In the genomic region with DNA sequence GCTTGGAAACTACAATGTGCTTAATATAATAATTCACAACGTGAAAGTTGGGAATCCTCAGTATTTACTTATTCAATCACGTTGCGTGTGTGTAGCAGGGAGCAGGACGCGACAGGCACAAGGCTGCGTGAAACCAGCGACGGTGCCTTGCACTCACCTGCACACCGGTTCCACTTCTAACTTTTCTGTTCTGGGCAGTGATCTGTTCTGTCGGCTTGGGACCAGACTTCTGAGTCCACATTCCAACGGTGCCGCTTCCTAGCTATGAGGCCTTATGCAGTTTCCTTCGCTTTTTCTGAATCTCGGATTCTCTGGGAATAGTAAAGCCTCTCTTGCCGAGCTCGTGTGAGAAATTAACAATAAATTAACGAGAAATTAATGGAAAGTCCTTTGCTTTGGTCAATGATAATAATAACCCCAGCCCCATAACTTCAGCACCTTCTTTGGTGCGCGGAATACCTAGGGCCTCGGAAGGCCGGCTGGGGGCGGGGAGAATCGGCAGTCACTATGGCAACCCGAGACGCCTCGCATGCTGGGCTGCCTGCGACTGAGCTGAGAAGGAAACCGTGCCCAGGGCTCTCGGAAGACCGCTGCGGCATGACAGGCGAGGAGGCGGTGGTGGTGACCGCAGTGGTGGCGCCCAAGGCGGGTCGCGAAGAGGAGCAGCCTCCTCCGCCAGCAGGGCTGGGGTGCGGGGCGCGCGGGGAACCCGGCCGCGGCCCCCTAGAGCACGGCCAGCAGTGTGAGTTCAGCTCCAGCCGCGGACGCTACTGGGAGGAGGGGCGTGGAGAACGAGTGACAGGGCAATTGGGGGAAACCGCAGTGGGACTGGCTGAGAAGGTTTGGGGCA, we compare ENCODE assay signal across 8 cellular contexts. TPM values are rescaled to one million over a fixed set of nuclear protein-coding genes. Genes with fewer than 3 reads are reported as not detected.
DNase-seq lines count a peak whose midpoint lies in the region; ATAC-seq and TF ChIP-seq lines count a peak whose summit lies in the region.

A gene with protein sequence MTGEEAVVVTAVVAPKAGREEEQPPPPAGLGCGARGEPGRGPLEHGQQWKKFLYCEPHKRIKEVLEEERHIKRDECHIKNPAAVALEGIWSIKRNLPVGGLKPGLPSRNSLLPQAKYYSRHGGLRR (plus strand): TSS at position 530 of the 850 bp plus-strand sequence. CDS start 68 bp downstream, at position 598.

- no peak for TF ChIP-seq CTCF in foreskin keratinocyte (conservative IDR thresholded peaks at IDR 0.05)
- TF ChIP-seq CTCF in nephron (IDR thresholded peaks at IDR 0.05; ENCODE audit: unreplicated experiment in 3 of 3) = no peak

- H3K4me1 Mint-ChIP-seq in nephron = peaks cover 6% of the 10 kb centered on the region

- no peaks in the 10 kb centered on the region for H3K36me3 ChIP-seq in NT2/D1 (ENCODE audit: insufficient read depth, insufficient read length, low read length)

- H3K9me3 ChIP-seq in NT2/D1 (ENCODE audit: insufficient read depth, low read length) = no peaks in the 10 kb centered on the region

- no peaks in the 10 kb centered on the region for H3K36me3 Mint-ChIP-seq in nephron (ENCODE audit: low read depth)

- peak within 1 kb of the TSS; percentile 38 for H3K9ac ChIP-seq in NT2/D1 (ENCODE audit: insufficient read length, low read depth)

- ATAC-seq in GM18517 (IDR thresholded peaks at IDR 0.05; ENCODE audit: unreplicated experiment) (peak; percentile 74), HG02970 (IDR thresholded peaks at IDR 0.05; ENCODE audit: low FRiP score, unreplicated experiment) (peak; percentile 58), foreskin keratinocyte (peak; percentile 82)
- ATAC-seq in stimulated activated naive CD8-positive, alpha-beta T cell treated with anti-CD3 and anti-CD28 coated beads, Interleukin-15, Interleukin-2, amounts not matched to agents 100 U/mL and 50 U/mL, for 24 hours = peak; percentile 92

- H3K4me3 Mint-ChIP-seq in nephron = peak within 1 kb of the TSS; percentile 85 to 87 (median 85)

- no peak within 1 kb of the TSS for H3K27ac Mint-ChIP-seq in nephron

- no peak within 1 kb of the TSS for H3K27ac ChIP-seq in foreskin keratinocyte

- H3K27me3 Mint-ChIP-seq in nephron (ENCODE audit: low read depth) = peaks cover 40% of the 10 kb centered on the region

- H3K27me3 ChIP-seq in NT2/D1 (ENCODE audit: insufficient read depth, insufficient read length) = peaks cover 23% of the 10 kb centered on the region
- peaks cover 2% of the 10 kb centered on the region for H3K27me3 ChIP-seq in foreskin keratinocyte

- H3K4me1 ChIP-seq in NT2/D1 (ENCODE audit: insufficient read depth, insufficient read length) = no peaks in the 10 kb centered on the region
- H3K4me1 ChIP-seq in foreskin keratinocyte = peaks cover 5% of the 10 kb centered on the region

- H3K9me3 Mint-ChIP-seq in nephron = no peaks in the 10 kb centered on the region

- peak; percentile 44 for DNase-seq in NT2/D1 (ENCODE audit: low read depth, low spot score)
- DNase-seq in activated T-helper 9 cell treated with anti-CD3 and anti-CD28 coated beads, Interleukin-2, amount 50 U/mL, for 16 hours (ENCODE audit: low read depth) = peak; percentile 34
- DNase-seq in foreskin keratinocyte = peak in 1 of 2 donors; percentile 29
- peak; percentile 63 for DNase-seq in stimulated activated naive CD8-positive, alpha-beta T cell treated with anti-CD3 and anti-CD28 coated beads, Interleukin-15, Interleukin-2, amounts not matched to agents 100 U/mL and 50 U/mL, for 24 hours
- DNase-seq in LoVo (ENCODE audit: low spot score) = no peak

- peak within 1 kb of the TSS; percentile 41 for H3K4me3 ChIP-seq in NT2/D1 (ENCODE audit: insufficient read length, low read depth)

RNA-seq across cellular contexts. Expression of the gene that starts here (rescaled TPM):
- total RNA-seq in foreskin keratinocyte = not detected in 2 replicates
- not detected in 2 replicates for polyA plus RNA-seq in foreskin keratinocyte

Comparison
In these comparisons a context has a peak if more than half of its experiments do, and no peak if none do; other contexts are left out.
1. Peak in ATAC-seq in foreskin keratinocyte; RNA of the gene not detected or under 1 TPM.